Comparison of ENCODE assay signal across 21 cellular contexts in genomic region chr15:78040653-78041244, GRCh38. TPM values are rescaled to one million over a fixed set of nuclear protein-coding genes. Genes with fewer than 3 reads are reported as not detected.
A peak's percentile ranks its signal among the peaks of the same experiment; 100 is the strongest.
DNase-seq lines count a peak whose midpoint lies in the region; ATAC-seq and TF ChIP-seq lines count a peak whose summit lies in the region.
"Had no signal": no experiment of that assay in that cellular context is flagged by ENCODE, and none has a peak within 500 bp of the region (broad histone marks: within the 10 kb centered on the region; RNA-seq: fewer than 3 reads in every experiment).

No MANE protein-coding gene starts in this region.

- H3K4me1 ChIP-seq in HEK293 (ENCODE audit: control insufficient read depth, insufficient read depth, low read length), result peaks cover 10% of the 10 kb centered on the region

- no peaks in the 10 kb centered on the region for H3K9me3 Mint-ChIP-seq in activated CD4-positive, alpha-beta T cell treated with anti-CD3 and anti-CD28 coated beads, Interleukin-2, amount 10 ng/mL, durations not matched to agents 24 days and 14 days
- H3K9me3 Mint-ChIP-seq in central memory CD8-positive, alpha-beta T cell, result no peaks in the 10 kb centered on the region
- H3K9me3 Mint-ChIP-seq: GM23338, naive B cell had no signal

- no peaks in the 10 kb centered on the region for H3K9me3 ChIP-seq in HEK293 (ENCODE audit: control insufficient read depth, insufficient read depth, low read depth, low read length)
- H3K9me3 ChIP-seq: psoas muscle had no signal

- H3K27ac ChIP-seq in HEK293 (ENCODE audit: extremely low read depth, low read depth, low read length), result no peak overlapping the region
- H3K27ac ChIP-seq: psoas muscle, WERI-Rb-1 had no signal

- no peak overlapping the region for H3K4me3 Mint-ChIP-seq in activated CD4-positive, alpha-beta T cell treated with anti-CD3 and anti-CD28 coated beads, Interleukin-2, amount 10 ng/mL, durations not matched to agents 24 days and 14 days
- H3K4me3 Mint-ChIP-seq in central memory CD8-positive, alpha-beta T cell, result peak overlapping the region; percentile 52
- H3K4me3 Mint-ChIP-seq: GM23338 had no signal

- POLR2A ChIA-PET in HEK293 (lab: Yijun Ruan, JAX), result interaction anchor here (0.6 to 0.7 kb wide), 2 partner anchors 16 to 21 kb away, joined by 3 read pairs; no protein-coding TSS in a partner anchor

- H3K4me1 Mint-ChIP-seq in activated CD4-positive, alpha-beta T cell treated with anti-CD3 and anti-CD28 coated beads, Interleukin-2, amount 10 ng/mL, durations not matched to agents 24 days and 14 days, result peaks cover 82% of the 10 kb centered on the region
- H3K4me1 Mint-ChIP-seq in central memory CD8-positive, alpha-beta T cell, result peaks cover 86% of the 10 kb centered on the region

- intact Hi-C loops in activated CD4-positive, alpha-beta T cell treated with anti-CD3 and anti-CD28 coated beads, Interleukin-2, amount 10 ng/mL, durations not matched to agents 24 days and 14 days (cut with micrococcal nuclease), result no loop called here

- TF ChIP-seq CTCF in HEK293 (tag by site-specific recombination; IDR thresholded peaks at IDR 0.05) (no peak), omental fat pad (IDR thresholded peaks at IDR 0.05) (no peak)

- H3K27me3 Mint-ChIP-seq in activated CD4-positive, alpha-beta T cell treated with anti-CD3 and anti-CD28 coated beads, Interleukin-2, amount 10 ng/mL, durations not matched to agents 24 days and 14 days, result no peaks in the 10 kb centered on the region
- H3K27me3 Mint-ChIP-seq in central memory CD8-positive, alpha-beta T cell, result no peaks in the 10 kb centered on the region
- H3K27me3 Mint-ChIP-seq: naive B cell had no signal

- peaks cover 49% of the 10 kb centered on the region for H3K36me3 Mint-ChIP-seq in activated CD4-positive, alpha-beta T cell treated with anti-CD3 and anti-CD28 coated beads, Interleukin-2, amount 10 ng/mL, durations not matched to agents 24 days and 14 days (ENCODE audit: low read depth)
- peaks cover 29% of the 10 kb centered on the region for H3K36me3 Mint-ChIP-seq in central memory CD8-positive, alpha-beta T cell (ENCODE audit: insufficient read depth)

- no peak for ATAC-seq in central memory CD8-positive, alpha-beta T cell (replicated peaks; ENCODE audit: extremely low read depth, poor library complexity, severe bottlenecking)
- peak; percentile 14 for ATAC-seq in omental fat pad (ENCODE audit: low FRiP score)
- ATAC-seq: GM23338, psoas muscle had no signal

- DNase-seq in activated CD4-positive, alpha-beta T cell treated with anti-CD3 and anti-CD28 coated beads, Interleukin-2, amount 10 ng/mL, durations not matched to agents 24 days and 14 days, result no peak
- DNase-seq in activated CD4-positive, alpha-beta T cell treated with anti-CD3 and anti-CD28 coated beads for 48 hours, result no peak
- DNase-seq in central memory CD8-positive, alpha-beta T cell (ENCODE audit: low spot score in 2 of 2), result no peak
- DNase-seq in omental fat pad (ENCODE audit: low spot score) (no peak), NCI-H146 treated with DMSO at 0.1 percent for 48 hours (lab: John Stamatoyannopoulos, UW; ENCODE audit: unreplicated experiment) (no peak), NCI-H1092 treated with DMSO at 0.1 percent for 48 hours (lab: John Stamatoyannopoulos, UW) (no peak), NCI-H1436 treated with DMSO at 0.1 percent for 48 hours (lab: John Stamatoyannopoulos, UW) (no peak)
- DNase-seq: amniotic stem cell, COR-L47, Karpas-422, naive B cell, NCI-H1436, psoas muscle, RPMI8226, SW 1271, WERI-Rb-1 had no signal

- H3K27ac Mint-ChIP-seq in activated CD4-positive, alpha-beta T cell treated with anti-CD3 and anti-CD28 coated beads, Interleukin-2, amount 10 ng/mL, durations not matched to agents 24 days and 14 days, result peak overlapping the region; percentile 48
- peak overlapping the region; percentile 99 for H3K27ac Mint-ChIP-seq in central memory CD8-positive, alpha-beta T cell (ENCODE audit: low read depth)
- H3K27ac Mint-ChIP-seq: GM23338 had no signal

- H3K36me3 ChIP-seq in HEK293 (ENCODE audit: control insufficient read depth in 2 of 2, insufficient read depth in 1 of 2, low read length in 2 of 2), result peaks cover 8 to 40% of the 10 kb centered on the region in 2 experiments; a peak in 2 of 3 replicates

- no peak overlapping the region for H3K4me3 ChIP-seq in HEK293 (ENCODE audit: low read depth, low read length)
- H3K4me3 ChIP-seq: GM23338, psoas muscle had no signal

- CTCF ChIA-PET in HEK293 (lab: Yijun Ruan, JAX), result interaction anchor here (0.7 to 1.7 kb wide), 2 partner anchors 82 to 501 kb away, joined by 3 to 4 read pairs; no protein-coding TSS in a partner anchor

TF ChIP-seq in HEK293, 187 proteins besides CTCF, POLR2A, EP300 and RAD21:
- TF ChIP-seq KLF7 (tag by site-specific recombination; IDR thresholded peaks at IDR 0.05; ENCODE audit: borderline replicate concordance) (no peak), ZNF366 (tag by site-specific recombination; conservative IDR thresholded peaks at IDR 0.05) (peak; percentile 93)

RNA-seq across cellular contexts. Expression of gene TBC1D2B, which starts 36.8 kb away (rescaled TPM):
- 56.8 and 62.3 TPM in 2 replicates for total RNA-seq in activated CD4-positive, alpha-beta T cell treated with anti-CD3 and anti-CD28 coated beads, Interleukin-2, amount 10 ng/mL, durations not matched to agents 24 days and 14 days
- total RNA-seq in omental fat pad, result 100 to 1,000 TPM in 2 of 4 donors, 10 to 100 TPM in 2; 50.3 to 134 (median 95.5) TPM

RNA-seq across cellular contexts. Expression of gene SH2D7, which starts 51.6 kb away (rescaled TPM):
- total RNA-seq in activated CD4-positive, alpha-beta T cell treated with anti-CD3 and anti-CD28 coated beads, Interleukin-2, amount 10 ng/mL, durations not matched to agents 24 days and 14 days, result not detected in 2 replicates
- not detected for total RNA-seq in omental fat pad
- total RNA-seq: A673, glomerular endothelial cell, GM23338, liver, psoas muscle had no signal
